In the genomic region with DNA sequence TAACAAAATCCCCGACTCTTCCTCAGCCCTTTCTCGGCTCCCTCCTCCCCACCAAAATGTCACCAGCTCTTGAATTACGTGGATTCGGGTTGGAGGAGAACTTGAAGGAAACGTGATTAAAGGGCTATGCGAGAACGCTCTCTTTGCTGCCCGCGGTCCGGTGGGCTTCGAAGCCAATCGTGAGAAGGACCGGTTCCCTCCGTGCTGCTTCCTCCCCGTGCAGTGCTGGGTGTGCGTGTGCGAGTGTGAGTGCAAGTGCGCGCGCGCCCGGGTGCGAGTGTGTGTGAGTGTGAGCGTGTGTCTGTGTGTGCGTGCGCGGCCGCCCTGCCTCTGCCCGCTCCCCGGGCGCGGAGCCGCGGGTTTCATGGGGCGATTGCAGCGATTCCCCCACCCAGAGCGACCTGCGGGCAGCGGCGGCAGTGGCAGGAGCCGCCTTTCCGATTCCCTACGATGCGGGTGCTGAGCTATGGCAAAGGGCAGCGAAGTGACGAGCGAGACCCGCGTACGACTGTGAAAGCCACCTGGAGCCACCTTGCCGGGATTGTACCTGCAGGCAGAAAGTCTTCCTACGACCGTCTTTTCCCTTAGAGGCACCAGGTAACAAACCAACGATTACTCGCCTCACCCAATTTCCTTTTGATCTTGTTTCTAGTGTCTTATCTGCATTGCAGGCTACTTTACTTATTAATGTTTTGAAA, we compare ENCODE assay signal across 8 cellular contexts. TPM values are rescaled to one million over a fixed set of nuclear protein-coding genes. Genes with fewer than 3 reads are reported as not detected.
DNase-seq lines count a peak whose midpoint lies in the region; ATAC-seq and TF ChIP-seq lines count a peak whose summit lies in the region.

No MANE protein-coding gene starts in this region.

- intact Hi-C loops in PC-3 (cut with micrococcal nuclease) (loop anchor here (5.0 kb wide), 1 partner anchor 659 kb away; no protein-coding TSS in a partner anchor), heart right ventricle (cut with DNase I) (no loop called here)

- DNase-seq in HFF-Myc (ENCODE audit: extremely low read depth, low read depth) (no peak), PC-3 (no peak), heart right ventricle (no peak), globus pallidus (ENCODE audit: low spot score) (no peak)
- DNase-seq in stimulated activated CD4-positive, alpha-beta T cell treated with anti-CD3 and anti-CD28 coated beads, Interleukin-4, amount 100 ng/mL, for 1 hour = no peak

- peak overlapping the region; percentile 74 for H3K4me2 ChIP-seq in PC-3 (ENCODE audit: low read length)

- H3K27me3 ChIP-seq in PC-3 (ENCODE audit: low read length) = peaks cover 85% of the 10 kb centered on the region
- peaks cover 0 to 96% (median 75%) of the 10 kb centered on the region in 7 donors for H3K27me3 ChIP-seq in heart right ventricle

- TF ChIP-seq CTCF in HFF-Myc (IDR thresholded peaks at IDR 0.05; ENCODE audit: low read depth, low read length, missing control alignments) = no peak
- no peak for TF ChIP-seq CTCF in PC-3 (conservative IDR thresholded peaks at IDR 0.05; ENCODE audit: low read depth, low read length)
- no peak for TF ChIP-seq CTCF in heart right ventricle (IDR thresholded peaks at IDR 0.05)

- no peaks in the 10 kb centered on the region for H4K20me1 ChIP-seq in PC-3 (ENCODE audit: low read length)

- H3K9me3 ChIP-seq in PC-3 (ENCODE audit: low read length) = no peaks in the 10 kb centered on the region
- H3K9me3 ChIP-seq in heart right ventricle = no peaks in the 10 kb centered on the region

- no peak overlapping the region for H3K9ac ChIP-seq in PC-3 (ENCODE audit: low read length)

- no peaks in the 10 kb centered on the region for H3K4me1 ChIP-seq in PC-3 (ENCODE audit: insufficient read depth, low read length)
- peaks cover 0 to 35% (median 20%) of the 10 kb centered on the region in 9 donors for H3K4me1 ChIP-seq in heart right ventricle

- WGBS in heart right ventricle, 2 donors = 1% methylated on average over 55 of the region's 55 CpGs

- no peak overlapping the region for H2AFZ ChIP-seq in PC-3 (ENCODE audit: low read length)

- no peaks in the 10 kb centered on the region for H3K9me2 ChIP-seq in PC-3 (replicated peaks; ENCODE audit: low read length)

- ATAC-seq in PC-3 (no peak), heart right ventricle (peak in 1 of 8 donors; percentile 42), HG03460 (IDR thresholded peaks at IDR 0.05; ENCODE audit: unreplicated experiment) (no peak), HG02973 (IDR thresholded peaks at IDR 0.05; ENCODE audit: unreplicated experiment) (no peak)

- no peaks in the 10 kb centered on the region for H3K79me2 ChIP-seq in PC-3 (ENCODE audit: low read length)

- H3K27ac ChIP-seq in PC-3 (ENCODE audit: low read length) (no peak overlapping the region), heart right ventricle (no peak overlapping the region), skin epidermis (peak overlapping the region in 1 of 21 experiments; percentile 36)

- POLR2A ChIA-PET in PC-3 (lab: Charles Lee; ENCODE audit: unreplicated experiment) = no interaction called here

- no peaks in the 10 kb centered on the region for H3F3A ChIP-seq in PC-3 (ENCODE audit: low read length, unreplicated experiment)

- H3K4me3 ChIP-seq in HFF-Myc (replicated peaks; ENCODE audit: low read depth, low read length) (peak overlapping the region; percentile 47), PC-3 (ENCODE audit: low read length) (no peak overlapping the region), heart right ventricle (peak overlapping the region; percentile 22 to 62 (median 55)), skin epidermis (peak overlapping the region; percentile 1 to 51 (median 31))

- CTCF ChIA-PET in PC-3 (lab: Charles Lee) = no interaction called here

- H3K36me3 ChIP-seq in PC-3 (ENCODE audit: low read depth, low read length) (no peaks in the 10 kb centered on the region), heart right ventricle (no peaks in the 10 kb centered on the region)

- no TSS peak for BruUV-seq in PC-3 (replicated peaks; lab: Mats Ljungman, UMichigan)

RNA-seq across cellular contexts. Expression of gene LRFN5, which starts 1.4 kb away (rescaled TPM):
- total RNA-seq in PC-3 (2014; rRNA removed) = not detected in 2 replicates
- total RNA-seq in heart right ventricle = 1 to 10 TPM in 1 of 10 donors, under 1 TPM in 8, not detected in 1; 0.28 to 1.5 (median 0.49) TPM
- polyA plus RNA-seq in heart right ventricle = under 1 TPM; 0.13 to 0.73 TPM
